Comparison of ENCODE assay signal across 1 cellular context in the genomic region with DNA sequence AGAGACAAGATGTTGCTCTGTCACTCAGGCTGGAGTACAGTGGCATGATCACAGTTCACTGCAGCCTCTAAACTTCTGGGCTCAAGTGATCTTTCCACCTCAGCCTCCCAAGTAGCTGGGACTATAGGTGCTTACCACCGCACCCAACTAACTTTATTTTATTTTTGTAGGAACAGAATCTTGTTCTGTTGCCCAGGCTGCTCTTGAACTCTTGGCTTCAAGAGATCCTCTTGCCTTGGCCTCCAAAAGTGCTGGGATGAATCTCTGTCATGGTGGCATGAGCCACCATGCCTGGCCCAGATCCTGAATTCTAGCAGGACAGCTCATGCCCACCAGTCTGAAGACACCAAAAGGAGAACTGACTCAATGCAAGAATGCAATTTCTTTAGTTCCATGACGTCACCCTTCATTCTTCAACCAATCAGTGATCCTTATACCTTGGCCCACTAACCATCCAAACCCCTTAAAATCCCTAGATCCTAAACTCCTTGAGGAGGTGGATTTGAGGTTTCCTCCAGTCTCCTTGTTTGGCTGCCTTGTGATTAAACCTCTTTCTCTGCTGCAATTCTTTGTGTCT.
TF ChIP-seq lines count a peak whose summit lies in the region.

No MANE protein-coding gene starts in this region.

TF ChIP-seq in GM23338, 12 proteins besides CTCF, POLR2A, EP300 and RAD21 (continued from another document):
- TF ChIP-seq, protein P1, sequence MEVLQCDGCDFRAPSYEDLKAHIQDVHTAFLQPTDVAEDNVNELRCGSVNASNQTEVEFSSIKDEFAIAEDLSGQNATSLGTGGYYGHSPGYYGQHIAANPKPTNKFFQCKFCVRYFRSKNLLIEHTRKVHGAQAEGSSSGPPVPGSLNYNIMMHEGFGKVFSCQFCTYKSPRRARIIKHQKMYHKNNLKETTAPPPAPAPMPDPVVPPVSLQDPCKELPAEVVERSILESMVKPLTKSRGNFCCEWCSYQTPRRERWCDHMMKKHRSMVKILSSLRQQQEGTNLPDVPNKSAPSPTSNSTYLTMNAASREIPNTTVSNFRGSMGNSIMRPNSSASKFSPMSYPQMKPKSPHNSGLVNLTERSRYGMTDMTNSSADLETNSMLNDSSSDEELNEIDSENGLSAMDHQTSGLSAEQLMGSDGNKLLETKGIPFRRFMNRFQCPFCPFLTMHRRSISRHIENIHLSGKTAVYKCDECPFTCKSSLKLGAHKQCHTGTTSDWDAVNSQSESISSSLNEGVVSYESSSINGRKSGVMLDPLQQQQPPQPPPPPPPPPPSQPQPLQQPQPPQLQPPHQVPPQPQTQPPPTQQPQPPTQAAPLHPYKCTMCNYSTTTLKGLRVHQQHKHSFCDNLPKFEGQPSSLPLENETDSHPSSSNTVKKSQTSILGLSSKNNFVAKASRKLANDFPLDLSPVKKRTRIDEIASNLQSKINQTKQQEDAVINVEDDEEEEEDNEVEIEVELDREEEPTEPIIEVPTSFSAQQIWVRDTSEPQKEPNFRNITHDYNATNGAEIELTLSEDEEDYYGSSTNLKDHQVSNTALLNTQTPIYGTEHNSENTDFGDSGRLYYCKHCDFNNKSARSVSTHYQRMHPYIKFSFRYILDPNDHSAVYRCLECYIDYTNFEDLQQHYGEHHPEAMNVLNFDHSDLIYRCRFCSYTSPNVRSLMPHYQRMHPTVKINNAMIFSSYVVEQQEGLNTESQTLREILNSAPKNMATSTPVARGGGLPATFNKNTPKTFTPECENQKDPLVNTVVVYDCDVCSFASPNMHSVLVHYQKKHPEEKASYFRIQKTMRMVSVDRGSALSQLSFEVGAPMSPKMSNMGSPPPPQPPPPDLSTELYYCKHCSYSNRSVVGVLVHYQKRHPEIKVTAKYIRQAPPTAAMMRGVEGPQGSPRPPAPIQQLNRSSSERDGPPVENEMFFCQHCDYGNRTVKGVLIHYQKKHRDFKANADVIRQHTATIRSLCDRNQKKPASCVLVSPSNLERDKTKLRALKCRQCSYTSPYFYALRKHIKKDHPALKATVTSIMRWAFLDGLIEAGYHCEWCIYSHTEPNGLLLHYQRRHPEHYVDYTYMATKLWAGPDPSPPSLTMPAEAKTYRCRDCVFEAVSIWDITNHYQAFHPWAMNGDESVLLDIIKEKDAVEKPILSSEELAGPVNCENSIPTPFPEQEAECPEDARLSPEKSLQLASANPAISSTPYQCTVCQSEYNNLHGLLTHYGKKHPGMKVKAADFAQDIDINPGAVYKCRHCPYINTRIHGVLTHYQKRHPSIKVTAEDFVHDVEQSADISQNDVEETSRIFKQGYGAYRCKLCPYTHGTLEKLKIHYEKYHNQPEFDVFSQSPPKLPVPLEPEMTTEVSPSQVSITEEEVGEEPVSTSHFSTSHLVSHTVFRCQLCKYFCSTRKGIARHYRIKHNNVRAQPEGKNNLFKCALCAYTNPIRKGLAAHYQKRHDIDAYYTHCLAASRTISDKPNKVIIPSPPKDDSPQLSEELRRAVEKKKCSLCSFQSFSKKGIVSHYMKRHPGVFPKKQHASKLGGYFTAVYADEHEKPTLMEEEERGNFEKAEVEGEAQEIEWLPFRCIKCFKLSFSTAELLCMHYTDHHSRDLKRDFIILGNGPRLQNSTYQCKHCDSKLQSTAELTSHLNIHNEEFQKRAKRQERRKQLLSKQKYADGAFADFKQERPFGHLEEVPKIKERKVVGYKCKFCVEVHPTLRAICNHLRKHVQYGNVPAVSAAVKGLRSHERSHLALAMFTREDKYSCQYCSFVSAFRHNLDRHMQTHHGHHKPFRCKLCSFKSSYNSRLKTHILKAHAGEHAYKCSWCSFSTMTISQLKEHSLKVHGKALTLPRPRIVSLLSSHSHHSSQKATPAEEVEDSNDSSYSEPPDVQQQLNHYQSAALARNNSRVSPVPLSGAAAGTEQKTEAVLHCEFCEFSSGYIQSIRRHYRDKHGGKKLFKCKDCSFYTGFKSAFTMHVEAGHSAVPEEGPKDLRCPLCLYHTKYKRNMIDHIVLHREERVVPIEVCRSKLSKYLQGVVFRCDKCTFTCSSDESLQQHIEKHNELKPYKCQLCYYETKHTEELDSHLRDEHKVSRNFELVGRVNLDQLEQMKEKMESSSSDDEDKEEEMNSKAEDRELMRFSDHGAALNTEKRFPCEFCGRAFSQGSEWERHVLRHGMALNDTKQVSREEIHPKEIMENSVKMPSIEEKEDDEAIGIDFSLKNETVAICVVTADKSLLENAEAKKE (CRISPR knock-in tag; IDR thresholded peaks at IDR 0.05) = no peak
- TF ChIP-seq, protein P2, sequence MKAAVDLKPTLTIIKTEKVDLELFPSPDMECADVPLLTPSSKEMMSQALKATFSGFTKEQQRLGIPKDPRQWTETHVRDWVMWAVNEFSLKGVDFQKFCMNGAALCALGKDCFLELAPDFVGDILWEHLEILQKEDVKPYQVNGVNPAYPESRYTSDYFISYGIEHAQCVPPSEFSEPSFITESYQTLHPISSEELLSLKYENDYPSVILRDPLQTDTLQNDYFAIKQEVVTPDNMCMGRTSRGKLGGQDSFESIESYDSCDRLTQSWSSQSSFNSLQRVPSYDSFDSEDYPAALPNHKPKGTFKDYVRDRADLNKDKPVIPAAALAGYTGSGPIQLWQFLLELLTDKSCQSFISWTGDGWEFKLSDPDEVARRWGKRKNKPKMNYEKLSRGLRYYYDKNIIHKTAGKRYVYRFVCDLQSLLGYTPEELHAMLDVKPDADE (IDR thresholded peaks at IDR 0.05) = no peak
- TF ChIP-seq ZNF114 (CRISPR knock-in tag; IDR thresholded peaks at IDR 0.05) (no peak), STAT1 (IDR thresholded peaks at IDR 0.05; ENCODE audit: unreplicated experiment) (no peak), POLR2AphosphoS5 (IDR thresholded peaks at IDR 0.05; ENCODE audit: low read depth) (no peak)
- TF ChIP-seq, protein P3, sequence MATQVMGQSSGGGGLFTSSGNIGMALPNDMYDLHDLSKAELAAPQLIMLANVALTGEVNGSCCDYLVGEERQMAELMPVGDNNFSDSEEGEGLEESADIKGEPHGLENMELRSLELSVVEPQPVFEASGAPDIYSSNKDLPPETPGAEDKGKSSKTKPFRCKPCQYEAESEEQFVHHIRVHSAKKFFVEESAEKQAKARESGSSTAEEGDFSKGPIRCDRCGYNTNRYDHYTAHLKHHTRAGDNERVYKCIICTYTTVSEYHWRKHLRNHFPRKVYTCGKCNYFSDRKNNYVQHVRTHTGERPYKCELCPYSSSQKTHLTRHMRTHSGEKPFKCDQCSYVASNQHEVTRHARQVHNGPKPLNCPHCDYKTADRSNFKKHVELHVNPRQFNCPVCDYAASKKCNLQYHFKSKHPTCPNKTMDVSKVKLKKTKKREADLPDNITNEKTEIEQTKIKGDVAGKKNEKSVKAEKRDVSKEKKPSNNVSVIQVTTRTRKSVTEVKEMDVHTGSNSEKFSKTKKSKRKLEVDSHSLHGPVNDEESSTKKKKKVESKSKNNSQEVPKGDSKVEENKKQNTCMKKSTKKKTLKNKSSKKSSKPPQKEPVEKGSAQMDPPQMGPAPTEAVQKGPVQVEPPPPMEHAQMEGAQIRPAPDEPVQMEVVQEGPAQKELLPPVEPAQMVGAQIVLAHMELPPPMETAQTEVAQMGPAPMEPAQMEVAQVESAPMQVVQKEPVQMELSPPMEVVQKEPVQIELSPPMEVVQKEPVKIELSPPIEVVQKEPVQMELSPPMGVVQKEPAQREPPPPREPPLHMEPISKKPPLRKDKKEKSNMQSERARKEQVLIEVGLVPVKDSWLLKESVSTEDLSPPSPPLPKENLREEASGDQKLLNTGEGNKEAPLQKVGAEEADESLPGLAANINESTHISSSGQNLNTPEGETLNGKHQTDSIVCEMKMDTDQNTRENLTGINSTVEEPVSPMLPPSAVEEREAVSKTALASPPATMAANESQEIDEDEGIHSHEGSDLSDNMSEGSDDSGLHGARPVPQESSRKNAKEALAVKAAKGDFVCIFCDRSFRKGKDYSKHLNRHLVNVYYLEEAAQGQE (IDR thresholded peaks at IDR 0.05; ENCODE audit: unreplicated experiment) = no peak
TF ChIP-seq in GM23338: peak in this region for 0.
